In the genomic region with DNA sequence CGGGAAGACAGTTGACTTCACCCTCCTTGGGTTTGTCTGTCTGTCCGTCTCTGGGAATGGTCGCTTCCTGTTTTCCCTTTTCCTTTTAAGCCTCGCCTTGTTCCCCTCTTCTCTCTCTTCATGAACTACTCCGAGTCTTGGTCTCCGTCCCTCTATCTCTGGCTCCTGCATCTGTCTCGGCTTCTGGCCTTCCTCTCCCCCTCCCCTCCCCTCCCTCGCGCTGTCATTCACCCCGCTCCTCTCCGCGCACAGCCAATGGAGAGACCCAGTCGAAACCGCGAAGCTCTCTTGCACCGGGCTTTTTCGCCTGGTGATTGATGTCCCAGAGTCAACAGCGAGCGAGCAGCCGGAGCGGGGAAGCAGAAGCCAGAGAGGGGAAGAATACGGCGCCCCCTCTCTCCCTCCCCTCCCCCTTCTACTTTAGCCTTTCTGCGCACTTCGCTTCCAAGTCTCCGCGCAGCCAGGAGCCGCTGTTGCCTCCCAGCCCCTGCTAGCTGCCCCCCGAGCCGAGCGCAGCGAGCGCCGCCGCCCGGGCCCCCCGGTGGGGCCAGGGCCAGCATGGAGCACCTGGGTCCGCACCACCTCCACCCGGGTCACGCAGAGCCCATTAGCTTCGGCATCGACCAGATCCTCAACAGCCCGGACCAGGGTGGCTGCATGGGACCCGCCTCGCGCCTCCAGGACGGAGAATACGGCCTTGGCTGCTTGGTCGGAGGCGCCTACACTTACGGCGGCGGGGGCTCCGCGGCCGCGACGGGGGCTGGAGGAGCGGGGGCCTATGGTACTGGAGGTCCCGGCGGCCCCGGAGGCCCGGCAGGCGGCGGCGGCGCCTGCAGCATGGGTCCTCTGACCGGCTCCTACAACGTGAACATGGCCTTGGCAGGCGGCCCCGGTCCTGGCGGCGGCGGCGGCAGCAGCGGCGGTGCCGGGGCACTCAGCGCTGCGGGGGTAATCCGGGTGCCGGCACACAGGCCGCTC, we compare ENCODE assay signal across 8 cellular contexts. TPM values are rescaled to one million over a fixed set of nuclear protein-coding genes. Genes with fewer than 3 reads are reported as not detected.
DNase-seq lines count a peak whose midpoint lies in the region; ATAC-seq and TF ChIP-seq lines count a peak whose summit lies in the region.

TLX1 (plus strand) TSS at position 317 of the 978 bp plus-strand sequence; CDS start at position 559, 242 bp downstream.

- peaks cover 95% of the 10 kb centered on the region for H3K27me3 Mint-ChIP-seq in stimulated activated naive CD8-positive, alpha-beta T cell treated with anti-CD3 and anti-CD28 coated beads, Interleukin-15, amount 100 ng/mL, for 72 hours

- peaks cover 13% of the 10 kb centered on the region for H3K4me1 ChIP-seq in hepatocyte (ENCODE audit: insufficient read depth)
- H3K4me1 ChIP-seq in PC-3 (ENCODE audit: insufficient read depth, low read length): no peaks in the 10 kb centered on the region

- H3K4me1 Mint-ChIP-seq in stimulated activated naive CD8-positive, alpha-beta T cell treated with anti-CD3 and anti-CD28 coated beads, Interleukin-15, amount 100 ng/mL, for 72 hours: peaks cover 44% of the 10 kb centered on the region

- H3K9me3 Mint-ChIP-seq in stimulated activated naive CD8-positive, alpha-beta T cell treated with anti-CD3 and anti-CD28 coated beads, Interleukin-15, amount 100 ng/mL, for 72 hours: no peaks in the 10 kb centered on the region

- intact Hi-C loops in PC-3 (cut with micrococcal nuclease): no loop called here

- no peak within 1 kb of the TSS for H3K27ac Mint-ChIP-seq in stimulated activated naive CD8-positive, alpha-beta T cell treated with anti-CD3 and anti-CD28 coated beads, Interleukin-15, amount 100 ng/mL, for 72 hours

- H3K9me3 ChIP-seq in hepatocyte (ENCODE audit: low read depth) (no peaks in the 10 kb centered on the region), PC-3 (ENCODE audit: low read length) (no peaks in the 10 kb centered on the region)

- H3K27ac ChIP-seq in hepatocyte: no peak within 1 kb of the TSS
- no peak within 1 kb of the TSS for H3K27ac ChIP-seq in PC-3 (ENCODE audit: low read length)

- TF ChIP-seq CTCF in hepatocyte (IDR thresholded peaks at IDR 0.05; ENCODE audit: poor library complexity) (no peak), PC-3 (conservative IDR thresholded peaks at IDR 0.05; ENCODE audit: low read depth, low read length) (no peak)

- ATAC-seq in activated CD4-positive, CD25-positive, alpha-beta regulatory T cell treated with anti-CD3 and anti-CD28 coated beads, Interleukin-2, amount 50 U/mL, for 24 hours: peak; percentile 15 to 17
- peak; percentile 40 for ATAC-seq in stimulated activated naive CD8-positive, alpha-beta T cell treated with anti-CD3 and anti-CD28 coated beads, Interleukin-15, amount 100 ng/mL, for 72 hours
- ATAC-seq in PC-3 (no peak), GM21526 (IDR thresholded peaks at IDR 0.05; ENCODE audit: low FRiP score, unreplicated experiment) (no peak)

- H3F3A ChIP-seq in PC-3 (ENCODE audit: low read length, unreplicated experiment): no peaks in the 10 kb centered on the region

- in situ Hi-C loops in G401 (cut with HindIII; ENCODE audit: low sequenced_read_pairs): no loop called here

- no peaks in the 10 kb centered on the region for H4K20me1 ChIP-seq in hepatocyte (ENCODE audit: insufficient read depth, poor library complexity, severe bottlenecking)
- H4K20me1 ChIP-seq in PC-3 (ENCODE audit: low read length): no peaks in the 10 kb centered on the region

- H2AFZ ChIP-seq in hepatocyte (peak within 1 kb of the TSS; percentile 31), PC-3 (ENCODE audit: low read length) (no peak within 1 kb of the TSS)

- H3K9me2 ChIP-seq in hepatocyte (replicated peaks; ENCODE audit: insufficient read depth) (no peaks in the 10 kb centered on the region), PC-3 (replicated peaks; ENCODE audit: low read length) (no peaks in the 10 kb centered on the region)

- POLR2A ChIA-PET in PC-3 (lab: Charles Lee; ENCODE audit: unreplicated experiment): no interaction called here

- no peak within 1 kb of the TSS for H3K9ac ChIP-seq in PC-3 (ENCODE audit: low read length)

- H3K79me2 ChIP-seq in hepatocyte (no peaks in the 10 kb centered on the region), PC-3 (ENCODE audit: low read length) (no peaks in the 10 kb centered on the region)

- 1% methylated on average over 50 of the region's 83 CpGs for WGBS in hepatocyte (ENCODE audit: low lambda C conversion rate, missing lambda C conversion rate)

- H3K27me3 ChIP-seq in hepatocyte: peaks cover 100% of the 10 kb centered on the region
- H3K27me3 ChIP-seq in PC-3 (ENCODE audit: low read length): peaks cover 12% of the 10 kb centered on the region

- H3K4me3 ChIP-seq in hepatocyte: no peak within 1 kb of the TSS
- H3K4me3 ChIP-seq in PC-3 (ENCODE audit: low read length): no peak within 1 kb of the TSS

- BruUV-seq in PC-3 (replicated peaks; lab: Mats Ljungman, UMichigan): no TSS peak

- no peaks in the 10 kb centered on the region for H3K36me3 ChIP-seq in hepatocyte (replicated peaks; ENCODE audit: insufficient read depth, low read depth)
- H3K36me3 ChIP-seq in PC-3 (ENCODE audit: low read depth, low read length): no peaks in the 10 kb centered on the region

- peak within 1 kb of the TSS; percentile 82 for H3K4me2 ChIP-seq in hepatocyte
- no peak within 1 kb of the TSS for H3K4me2 ChIP-seq in PC-3 (ENCODE audit: low read length)

- CTCF ChIA-PET in PC-3 (lab: Charles Lee): no interaction called here

- H3K4me3 Mint-ChIP-seq in stimulated activated naive CD8-positive, alpha-beta T cell treated with anti-CD3 and anti-CD28 coated beads, Interleukin-15, amount 100 ng/mL, for 72 hours: peak within 1 kb of the TSS; percentile 51 to 55

- no peak for DNase-seq in activated CD4-positive, CD25-positive, alpha-beta regulatory T cell treated with anti-CD3 and anti-CD28 coated beads, Interleukin-2, amount 50 U/mL, for 72 hours
- DNase-seq in NCI-H526 treated with DMSO at 0.1 percent for 48 hours (lab: John Stamatoyannopoulos, UW) (peak; percentile 75), hepatocyte (ENCODE audit: low spot score) (no peak), PC-3 (no peak), G401 (ENCODE audit: low spot score) (no peak)
- DNase-seq in stimulated activated naive CD8-positive, alpha-beta T cell treated with anti-CD3 and anti-CD28 coated beads, Interleukin-15, amount 100 ng/mL, for 72 hours: no peak

RNA-seq across cellular contexts. Expression of gene TLX1, which starts in this region (rescaled TPM):
- total RNA-seq in hepatocyte: 0.24 TPM in 1 of 2 replicates, not detected in the other
- polyA plus RNA-seq in hepatocyte: 0.68 TPM in 1 of 2 replicates, not detected in the other
- not detected in 2 replicates for total RNA-seq in PC-3 (2014; rRNA removed)
- 0.14 TPM in 1 of 2 replicates, not detected in the other for total RNA-seq in G401 (2014; rRNA removed; shearing (Covaris generic))

Comparison
In these comparisons a context has a peak if more than half of its experiments do, and no peak if none do; other contexts are left out.
1. ATAC-seq: peak in activated CD4-positive, CD25-positive, alpha-beta regulatory T cell treated with anti-CD3 and anti-CD28 coated beads, Interleukin-2, amount 50 U/mL, for 24 hours (2 of 2) and stimulated activated naive CD8-positive, alpha-beta T cell treated with anti-CD3 and anti-CD28 coated beads, Interleukin-15, amount 100 ng/mL, for 72 hours (single experiment); none in PC-3 (single experiment) and GM21526 (single experiment).